ENCODE assay signal across 20 cellular contexts in genomic region chr15:99753066-99753465, GRCh38.
"Had no signal": no experiment of that assay in that cellular context is flagged by ENCODE, and none has a peak within 500 bp of the region (broad histone marks: within the 10 kb centered on the region; RNA-seq: fewer than 3 reads in every experiment).

No MANE protein-coding gene starts in this region.

- H3K27ac Mint-ChIP-seq: memory B cell; natural killer cell treated with Interleukin-12 subunit alpha and Interleukin-12 subunit beta and Interleukin-15 and Interleukin-18, amount 100 ng/mL, for 72 hours; progenitor cell of endocrine pancreas had no signal

- H3K27me3 Mint-ChIP-seq: memory B cell, progenitor cell of endocrine pancreas had no signal

- H3K4me2 ChIP-seq: smooth muscle cell had no signal

- H3K27ac ChIP-seq: coronary artery, dorsolateral prefrontal cortex, esophagus muscularis mucosa, gastroesophageal sphincter, left ventricle myocardium inferior, lower lobe of right lung, pancreas had no signal

- H3K9me3 Mint-ChIP-seq: memory B cell; natural killer cell treated with Interleukin-12 subunit alpha and Interleukin-12 subunit beta and Interleukin-15 and Interleukin-18, amount 100 ng/mL, for 72 hours had no signal

- H3K36me3 Mint-ChIP-seq: memory B cell; natural killer cell treated with Interleukin-12 subunit alpha and Interleukin-12 subunit beta and Interleukin-15 and Interleukin-18, amount 100 ng/mL, for 72 hours had no signal

- H3K27me3 ChIP-seq: dorsolateral prefrontal cortex, esophagus muscularis mucosa, gastroesophageal sphincter, pancreas had no signal

- H3K4me3 Mint-ChIP-seq: memory B cell; natural killer cell treated with Interleukin-12 subunit alpha and Interleukin-12 subunit beta and Interleukin-15 and Interleukin-18, amount 100 ng/mL, for 72 hours had no signal

- H3K4me1 ChIP-seq: pancreas had no signal

- H3K36me3 ChIP-seq: esophagus muscularis mucosa, gastroesophageal sphincter, left ventricle myocardium inferior, lower lobe of right lung, pancreas had no signal

- H3K9me3 ChIP-seq: esophagus muscularis mucosa, gastroesophageal sphincter, left ventricle myocardium inferior, lower lobe of right lung, pancreas had no signal

- H3K4me3 ChIP-seq: coronary artery, dorsolateral prefrontal cortex, esophagus muscularis mucosa, gastroesophageal sphincter, left ventricle myocardium inferior, lower lobe of right lung, pancreas, smooth muscle cell had no signal

- DNase-seq: dorsolateral prefrontal cortex; effector CD8-positive, alpha-beta T cell; kidney; left cardiac atrium; left ventricle myocardium inferior; lower lobe of right lung; midbrain; occipital lobe; pancreas; right cardiac atrium; stimulated activated CD4-positive, alpha-beta T cell treated with anti-CD3 and anti-CD28 coated beads, Interleukin-2, amount 100 ng/mL, for 48 hours; stimulated activated naive CD4-positive, alpha-beta T cell treated with Interleukin-2 at 50 U/mL for 16 hours; trophoblast cell had no signal
